8 cellular contexts compared by ENCODE assay signal in the genomic region with DNA sequence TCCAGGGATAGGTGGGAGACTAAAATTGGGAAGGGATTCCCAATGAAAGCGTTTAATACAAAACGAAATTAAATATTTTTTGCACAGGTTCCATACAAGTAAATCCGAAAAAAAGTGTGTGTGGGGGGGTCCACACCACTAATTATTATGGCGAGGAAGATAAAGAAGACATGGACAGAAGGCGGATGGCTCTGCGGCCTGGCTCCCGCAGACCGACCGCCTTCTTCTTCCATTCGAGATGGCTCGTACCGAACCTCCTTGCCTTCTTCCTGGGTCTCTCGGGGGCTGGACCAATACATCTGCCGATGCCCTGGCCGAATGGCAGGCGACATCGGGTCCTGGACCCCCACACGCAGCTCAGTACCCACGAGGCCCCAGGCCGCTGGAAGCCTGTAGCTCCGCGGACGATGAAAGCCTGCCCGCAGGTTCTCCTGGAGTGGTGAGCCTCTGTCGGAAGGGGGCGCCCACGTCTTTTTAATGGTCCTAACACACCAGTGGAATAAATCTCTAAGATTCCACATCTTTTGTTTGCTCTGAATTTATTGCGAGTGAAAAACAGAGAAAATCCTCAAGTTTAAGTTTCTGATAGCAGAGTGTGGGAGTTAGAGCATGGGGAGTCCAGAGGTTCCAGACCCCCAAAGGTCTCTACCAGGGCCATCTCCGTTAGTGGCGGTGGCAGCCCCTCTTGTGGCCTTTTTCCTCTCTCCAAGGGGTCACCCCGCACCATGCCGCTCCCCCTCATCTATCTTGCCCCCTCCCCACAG. TPM values are rescaled to one million over a fixed set of nuclear protein-coding genes. Genes with fewer than 3 reads are reported as not detected.
DNase-seq lines count a peak whose midpoint lies in the region; ATAC-seq and TF ChIP-seq lines count a peak whose summit lies in the region.

No MANE protein-coding gene starts in this region.

- H3K4me1 ChIP-seq in esophagus squamous epithelium: peaks cover 7 to 52% (median 37%) of the 10 kb centered on the region in 3 donors

- no peak for ATAC-seq in GM19351 (IDR thresholded peaks at IDR 0.05; ENCODE audit: unreplicated experiment)

- H3K9me3 ChIP-seq in esophagus squamous epithelium: no peaks in the 10 kb centered on the region

- TF ChIP-seq CTCF in esophagus squamous epithelium (IDR thresholded peaks at IDR 0.05) (peak; percentile 33 to 67 (median 59)), nephron progenitor cell (IDR thresholded peaks at IDR 0.05) (peak; percentile 66)

- DNase-seq in CD1c-positive myeloid dendritic cell (ENCODE audit: extremely low spot score): peak; percentile 78
- peak; percentile 39 for DNase-seq in HPDE6-E6E7 (ENCODE audit: extremely low spot score)
- peak; percentile 2 for DNase-seq in OCI-M2 (lab: John Stamatoyannopoulos, UW; ENCODE audit: unreplicated experiment)
- DNase-seq in activated T-cell treated with anti-CD3 and anti-CD28 coated beads for 48 hours (ENCODE audit: low read depth): peak; percentile 72
- no peak for DNase-seq in esophagus squamous epithelium (lab: John Stamatoyannopoulos, UW)
- peak; percentile 92 for DNase-seq in nephron progenitor cell
- peak; percentile 15 to 68 (median 64) for DNase-seq in stimulated activated naive CD4-positive, alpha-beta T cell (lab: John Stamatoyannopoulos, UW)

- no peak for TF ChIP-seq POLR2A in esophagus squamous epithelium (IDR thresholded peaks at IDR 0.05)

- H3K9me3 Mint-ChIP-seq in nephron progenitor cell: no peaks in the 10 kb centered on the region

- no peaks in the 10 kb centered on the region for H3K36me3 ChIP-seq in esophagus squamous epithelium

- H3K36me3 Mint-ChIP-seq in nephron progenitor cell (ENCODE audit: low read depth): no peaks in the 10 kb centered on the region

- peaks cover 70 to 100% (median 93%) of the 10 kb centered on the region in 4 donors for H3K27me3 ChIP-seq in esophagus squamous epithelium

- no peak overlapping the region for H3K27ac ChIP-seq in esophagus squamous epithelium

- intact Hi-C loops in esophagus squamous epithelium (cut with DNase I): loop anchor here (5.0 kb wide), 2 partner anchors 68 to 153 kb away; no protein-coding TSS in a partner anchor

- H3K4me3 Mint-ChIP-seq in nephron progenitor cell: peak overlapping the region; percentile 71

- peak overlapping the region in 1 of 4 donors; percentile 26 for H3K4me3 ChIP-seq in esophagus squamous epithelium

- H3K27me3 Mint-ChIP-seq in nephron progenitor cell (ENCODE audit: low read depth, poor library complexity): peaks cover 100% of the 10 kb centered on the region

- peaks cover 48% of the 10 kb centered on the region for H3K4me1 Mint-ChIP-seq in nephron progenitor cell

- H3K27ac Mint-ChIP-seq in nephron progenitor cell: no peak overlapping the region

- 10 to 15% methylated on average over 18 to 20 of the region's 32 CpGs for WGBS in esophagus squamous epithelium, 2 donors

RNA-seq across cellular contexts. Expression of a gene that starts 1.4 kb away (rescaled TPM):
- total RNA-seq in esophagus squamous epithelium: not detected

RNA-seq across cellular contexts. Expression of a gene that starts 2.1 kb away (rescaled TPM):
- not detected for total RNA-seq in esophagus squamous epithelium

RNA-seq across cellular contexts. Expression of a gene that starts 4.1 kb away (rescaled TPM):
- total RNA-seq in esophagus squamous epithelium: not detected
